ENCODE assay signal across 8 cellular contexts in the genomic region with DNA sequence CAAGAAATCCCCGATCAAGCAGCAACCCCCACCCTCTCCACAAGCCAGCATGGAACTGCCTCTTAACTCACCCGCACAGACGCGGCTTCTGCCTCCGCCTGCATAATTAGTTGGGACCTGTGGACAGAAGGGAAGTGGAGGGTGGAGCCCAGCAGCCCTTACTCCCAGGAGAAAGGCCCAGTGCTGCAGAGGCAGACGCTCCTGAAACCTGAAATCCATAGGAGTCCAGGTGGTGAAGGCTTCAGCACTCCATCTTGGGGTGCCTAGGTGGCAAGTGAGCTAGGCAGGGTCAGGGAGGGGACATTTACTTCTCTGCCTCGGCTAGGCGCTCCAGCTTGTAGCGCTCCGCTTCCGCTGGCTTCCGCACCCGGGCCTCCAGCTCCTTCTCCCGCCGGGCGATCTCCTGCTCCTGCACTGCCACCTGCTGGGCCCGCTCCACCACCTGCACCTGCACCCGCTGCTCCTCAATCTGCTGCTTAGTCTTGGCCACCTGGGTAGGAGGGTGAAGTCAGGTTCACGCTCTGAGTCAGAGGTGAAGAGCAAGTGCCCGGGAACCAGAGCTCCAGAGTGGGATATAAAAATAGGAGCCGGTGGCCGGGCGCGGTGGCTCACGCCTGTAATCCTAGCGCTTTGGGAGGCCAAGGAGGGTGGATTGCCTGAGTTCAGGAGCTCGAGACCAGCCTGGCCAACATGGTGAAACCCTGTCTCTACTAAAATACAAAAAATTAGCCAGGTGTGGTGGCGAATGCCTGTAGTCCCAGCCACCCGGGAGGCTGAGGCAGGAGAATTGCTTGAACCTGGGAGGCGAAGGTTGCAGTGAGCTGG. TPM values are rescaled to one million over a fixed set of nuclear protein-coding genes. Genes with fewer than 3 reads are reported as not detected.
A peak's percentile ranks its signal among the peaks of the same experiment; 100 is the strongest.
DNase-seq lines count a peak whose midpoint lies in the region; ATAC-seq and TF ChIP-seq lines count a peak whose summit lies in the region.

No MANE protein-coding gene starts in this region.

- TF ChIP-seq CTCF in HFFc6 (IDR thresholded peaks at IDR 0.05) = peak; percentile 64

- H3K9me3 ChIP-seq in mucosa of stomach (ENCODE audit: control insufficient read depth, low read length) = no peaks in the 10 kb centered on the region

- peaks cover 21% of the 10 kb centered on the region for H3K4me1 Mint-ChIP-seq in HFFc6 (ENCODE audit: low read depth)
- peaks cover 27% of the 10 kb centered on the region for H3K4me1 Mint-ChIP-seq in stimulated activated effector memory CD8-positive, alpha-beta T cell treated with anti-CD3 and anti-CD28 coated beads, Interleukin-12 subunit alpha, Interleukin-12 subunit beta, amount 100 ng/mL, for 72 hours

- no peak overlapping the region; the same call in 1 of the 2 replicates for H3K27ac Mint-ChIP-seq in HFFc6
- H3K27ac Mint-ChIP-seq in stimulated activated effector memory CD8-positive, alpha-beta T cell treated with anti-CD3 and anti-CD28 coated beads, Interleukin-12 subunit alpha, Interleukin-12 subunit beta, amount 100 ng/mL, for 72 hours = peak overlapping the region; percentile 70

- no peaks in the 10 kb centered on the region for H3K9me3 Mint-ChIP-seq in HFFc6
- no peaks in the 10 kb centered on the region for H3K9me3 Mint-ChIP-seq in stimulated activated effector memory CD8-positive, alpha-beta T cell treated with anti-CD3 and anti-CD28 coated beads, Interleukin-12 subunit alpha, Interleukin-12 subunit beta, amount 100 ng/mL, for 72 hours

- peaks cover 22% of the 10 kb centered on the region for H3K36me3 ChIP-seq in mucosa of stomach (ENCODE audit: control insufficient read depth, insufficient read depth, low read length)

- peak; percentile 88 for ATAC-seq in stimulated activated effector memory CD8-positive, alpha-beta T cell treated with anti-CD3 and anti-CD28 coated beads, Interleukin-12 subunit alpha, Interleukin-12 subunit beta, amount 100 ng/mL, for 72 hours
- ATAC-seq in HG03565 (IDR thresholded peaks at IDR 0.05; ENCODE audit: unreplicated experiment) = no peak

- no peak overlapping the region for H3K4me3 ChIP-seq in mucosa of stomach (ENCODE audit: low read length)

- H3K9ac ChIP-seq in mucosa of stomach (ENCODE audit: low read length) = peak overlapping the region; percentile 57

- H3K27me3 ChIP-seq in mucosa of stomach (ENCODE audit: control insufficient read depth, insufficient read depth, low read length) = no peaks in the 10 kb centered on the region

- peaks cover 16% of the 10 kb centered on the region; the same call in 1 of the 2 replicates for H3K36me3 Mint-ChIP-seq in HFFc6 (ENCODE audit: low read depth)
- H3K36me3 Mint-ChIP-seq in stimulated activated effector memory CD8-positive, alpha-beta T cell treated with anti-CD3 and anti-CD28 coated beads, Interleukin-12 subunit alpha, Interleukin-12 subunit beta, amount 100 ng/mL, for 72 hours = peaks cover 100% of the 10 kb centered on the region

- peaks cover 6% of the 10 kb centered on the region for H3K27me3 Mint-ChIP-seq in HFFc6 (ENCODE audit: insufficient read depth)

- peak; percentile 93 for DNase-seq in D341Med (ENCODE audit: low spot score)
- no peak for DNase-seq in HFFc6
- peak; percentile 84 for DNase-seq in NCI-H2227 (lab: John Stamatoyannopoulos, UW; ENCODE audit: unreplicated experiment)
- DNase-seq in activated CD4-positive, alpha-beta T cell treated with anti-CD3 and anti-CD28 coated beads, Interleukin-2, amount 50 U/mL, for 48 hours = peak; percentile 87 to 91
- peak; percentile 77 for DNase-seq in effector CD4-positive, alpha-beta T cell
- peak; percentile 53 to 81 for DNase-seq in stimulated activated effector memory CD8-positive, alpha-beta T cell treated with anti-CD3 and anti-CD28 coated beads, Interleukin-12 subunit alpha, Interleukin-12 subunit beta, amount 100 ng/mL, for 72 hours (ENCODE audit: low spot score in 2 of 2)

- peaks cover 15% of the 10 kb centered on the region for H3K4me1 ChIP-seq in mucosa of stomach (ENCODE audit: control insufficient read depth, insufficient read depth, low read length)

- H3K4me3 Mint-ChIP-seq in HFFc6 = no peak overlapping the region
- peak overlapping the region; percentile 36 for H3K4me3 Mint-ChIP-seq in stimulated activated effector memory CD8-positive, alpha-beta T cell treated with anti-CD3 and anti-CD28 coated beads, Interleukin-12 subunit alpha, Interleukin-12 subunit beta, amount 100 ng/mL, for 72 hours

RNA-seq across cellular contexts. Expression of gene TUBB, which starts 10.7 kb away (rescaled TPM):
- total RNA-seq in HFFc6 (2021; fragmentation: NEBNext Ultra II Directional; extraction: Animal tissue kit (Norgen Biotek cat#: 25700)) = 1,000 to 10,000 TPM; 1,052 to 1,712 (median 1,589) TPM

RNA-seq across cellular contexts. Expression of gene FLOT1, which starts 11.7 kb away (rescaled TPM):
- 100 to 1,000 TPM; 218 to 286 (median 236) TPM for total RNA-seq in HFFc6 (2021; fragmentation: NEBNext Ultra II Directional; extraction: Animal tissue kit (Norgen Biotek cat#: 25700))

RNA-seq across cellular contexts. Expression of gene IER3, which starts 13.5 kb away (rescaled TPM):
- 10 to 100 TPM; 38.1 to 62.4 (median 60.2) TPM for total RNA-seq in HFFc6 (2021; fragmentation: NEBNext Ultra II Directional; extraction: Animal tissue kit (Norgen Biotek cat#: 25700))

RNA-seq across cellular contexts. Expression of gene MDC1, which starts 13.7 kb away (rescaled TPM):
- 10 to 100 TPM; 18.4 to 31.9 (median 28.1) TPM for total RNA-seq in HFFc6 (2021; fragmentation: NEBNext Ultra II Directional; extraction: Animal tissue kit (Norgen Biotek cat#: 25700))

RNA-seq across cellular contexts. Expression of gene NRM, which starts 40.0 kb away (rescaled TPM):
- 10 to 100 TPM; 16.3 to 35.1 (median 31.1) TPM for total RNA-seq in HFFc6 (2021; fragmentation: NEBNext Ultra II Directional; extraction: Animal tissue kit (Norgen Biotek cat#: 25700))
